1 cellular context compared by ENCODE assay signal in genomic region chr3:59444293-59444671, GRCh38.
TF ChIP-seq lines count a peak whose summit lies in the region.

No MANE protein-coding gene starts in this region.

TF ChIP-seq in GM12878, 131 proteins besides CTCF, POLR2A, EP300 and RAD21 (continued from another document):
- TF ChIP-seq FOS (IDR thresholded peaks at IDR 0.05; ENCODE audit: borderline replicate concordance, extremely low read depth, insufficient read length) (no peak), ZNF207 (IDR thresholded peaks at IDR 0.05; ENCODE audit: borderline replicate concordance) (no peak), ATF2 (IDR thresholded peaks at IDR 0.05; ENCODE audit: low read length) (peak; percentile 84; the same call in 1 of the 2 replicates), CBX3 (IDR thresholded peaks at IDR 0.05; ENCODE audit: borderline replicate concordance, low read depth) (no peak), CBFB (IDR thresholded peaks at IDR 0.05; ENCODE audit: low read depth) (no peak), MXI1 (IDR thresholded peaks at IDR 0.05; ENCODE audit: low read depth, low read length) (no peak), SPI1 (IDR thresholded peaks at IDR 0.05; ENCODE audit: borderline replicate concordance, insufficient read depth, low read depth, low read length) (no peak), BMI1 (IDR thresholded peaks at IDR 0.05; ENCODE audit: borderline replicate concordance) (no peak), HDAC6 (IDR thresholded peaks at IDR 0.05; ENCODE audit: unreplicated experiment) (no peak), JUNB (IDR thresholded peaks at IDR 0.05) (peak; percentile 73), PKNOX1 (IDR thresholded peaks at IDR 0.05) (no peak), BHLHE40 (IDR thresholded peaks at IDR 0.05; ENCODE audit: borderline replicate concordance in 1 of 2, low read depth in 2 of 2, low read length in 1 of 2) (no peak), CHD1 (IDR thresholded peaks at IDR 0.05; ENCODE audit: low read depth, low read length) (no peak), ASH2L (IDR thresholded peaks at IDR 0.05; ENCODE audit: borderline replicate concordance, low read depth) (no peak), ZNF217 (IDR thresholded peaks at IDR 0.05) (0 out of 2 replicates have a peak, but pooled peaks have one; percentile 37), IKZF2 (IDR thresholded peaks at IDR 0.05) (0 out of 4 replicates have a peak, but pooled peaks have one; percentile 16 to 24), NRF1 (conservative IDR thresholded peaks at IDR 0.05; ENCODE audit: low read depth, low read length) (no peak), HDGF (IDR thresholded peaks at IDR 0.05) (no peak), STAT1 (conservative IDR thresholded peaks at IDR 0.05) (no peak), DPF2 (IDR thresholded peaks at IDR 0.05) (no peak)
